Comparison of ENCODE assay signal across 8 cellular contexts in the genomic region with DNA sequence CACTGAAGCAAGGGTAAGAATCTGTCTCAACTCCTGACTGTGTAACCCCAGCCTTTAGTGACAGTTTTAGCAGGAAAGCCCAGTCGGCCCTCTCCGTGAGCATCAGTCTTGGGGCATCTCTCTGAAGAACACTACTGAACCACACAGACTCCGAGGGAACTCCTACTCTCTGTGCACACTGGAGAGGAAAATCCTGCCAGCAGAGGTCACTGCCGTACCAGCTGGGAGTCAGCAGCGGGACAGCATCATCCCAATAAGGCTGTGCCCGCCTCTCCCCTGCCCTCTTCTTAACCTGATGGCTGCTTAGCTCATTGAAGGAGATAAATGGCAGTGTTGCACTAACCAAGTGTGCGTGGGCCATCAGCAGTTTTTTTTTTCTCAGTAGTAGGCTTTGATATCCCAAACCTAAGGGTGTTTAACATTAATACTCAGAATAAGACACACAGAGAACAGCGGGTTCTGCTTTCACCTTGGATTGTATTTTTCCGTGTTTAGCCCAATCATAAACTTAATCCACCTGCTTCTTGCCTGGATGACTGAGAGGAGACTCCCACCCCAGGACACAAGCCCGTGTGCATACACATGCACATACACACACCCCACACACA. TPM values are rescaled to one million over a fixed set of nuclear protein-coding genes. Genes with fewer than 3 reads are reported as not detected.
DNase-seq lines count a peak whose midpoint lies in the region; TF ChIP-seq lines count a peak whose summit lies in the region.

No MANE protein-coding gene starts in this region.

- H3K27ac ChIP-seq in parathyroid adenoma, result no peak overlapping the region

- no peaks in the 10 kb centered on the region for H3K9me3 ChIP-seq in parathyroid adenoma (ENCODE audit: control insufficient read depth, low read length)

- H3K27me3 Mint-ChIP-seq in HFFc6 (ENCODE audit: insufficient read depth) (peaks cover 4% of the 10 kb centered on the region), type B pancreatic cell (no peaks in the 10 kb centered on the region)

- DNase-seq in GM10248 (ENCODE audit: extremely low spot score) (peak; percentile 81), HFFc6 (peak; percentile 82), NCI-H1048 (lab: John Stamatoyannopoulos, UW) (peak; percentile 58), SK-MEL-5 (ENCODE audit: low read depth, low spot score) (peak; percentile 93), activated gamma-delta T cell treated with Interleukin-2 at 50 U/mL for 16 hours (peak; percentile 87), germinal center (ENCODE audit: low spot score) (peak; percentile 82), type B pancreatic cell (ENCODE audit: extremely low spot score, unreplicated experiment) (peak; percentile 87)

- no peaks in the 10 kb centered on the region for H3K79me2 ChIP-seq in parathyroid adenoma

- POLR2A ChIA-PET in GM10248 (lab: Yijun Ruan, JAX), result no interaction called here

- peaks cover 6% of the 10 kb centered on the region; the same call in 1 of the 2 replicates for H3K36me3 Mint-ChIP-seq in HFFc6 (ENCODE audit: low read depth)
- no peaks in the 10 kb centered on the region for H3K36me3 Mint-ChIP-seq in type B pancreatic cell

- no peak overlapping the region for H2AFZ ChIP-seq in parathyroid adenoma

- H3K4me1 Mint-ChIP-seq in HFFc6 (ENCODE audit: low read depth) (peaks cover 60% of the 10 kb centered on the region), type B pancreatic cell (ENCODE audit: unreplicated experiment) (peaks cover 20% of the 10 kb centered on the region)

- H3K36me3 ChIP-seq in parathyroid adenoma (ENCODE audit: control insufficient read depth, insufficient read depth, low read length), result no peaks in the 10 kb centered on the region

- CTCF ChIA-PET in GM10248 (lab: Yijun Ruan, JAX), result interaction anchor here (0.9 to 12.5 kb wide), 42 partner anchors 8 to 820 kb away, joined by 3 to 398 read pairs (median 4); partner anchors contain the start of genes PXYLP1 and RASA2

- TF ChIP-seq CTCF in GM10248 (IDR thresholded peaks at IDR 0.05; ENCODE audit: control extremely low read depth, extremely low read depth, low read depth, missing control alignments) (peak; percentile 86), HFFc6 (IDR thresholded peaks at IDR 0.05) (peak; percentile 94), parathyroid adenoma (IDR thresholded peaks at IDR 0.05) (peak; percentile 85), type B pancreatic cell (conservative IDR thresholded peaks at IDR 0.05) (peak; percentile 92)

- no peak overlapping the region for H3K9ac ChIP-seq in parathyroid adenoma

- peak overlapping the region; percentile 19; the same call in 1 of the 2 replicates for H3K27ac Mint-ChIP-seq in HFFc6
- peak overlapping the region; percentile 46 for H3K27ac Mint-ChIP-seq in type B pancreatic cell

- H3K4me1 ChIP-seq in parathyroid adenoma, result no peaks in the 10 kb centered on the region

- in situ Hi-C loops in SK-MEL-5 (cut with HindIII; ENCODE audit: low pct_unique_long_range_greater_than_20kb, low sequenced_read_pairs), result no loop called here

- no peak overlapping the region for H3K4me3 ChIP-seq in parathyroid adenoma (ENCODE audit: low read depth, low read length)

- H3K4me2 ChIP-seq in parathyroid adenoma (ENCODE audit: low read length), result no peak overlapping the region

- H3K27me3 ChIP-seq in parathyroid adenoma (ENCODE audit: control insufficient read depth, insufficient read depth, low read length), result no peaks in the 10 kb centered on the region

- H3K9me3 Mint-ChIP-seq in HFFc6, result no peaks in the 10 kb centered on the region
- H3K9me3 Mint-ChIP-seq in type B pancreatic cell, result peaks cover 3% of the 10 kb centered on the region

- H3K4me3 Mint-ChIP-seq in HFFc6 (no peak overlapping the region), type B pancreatic cell (no peak overlapping the region)

RNA-seq across cellular contexts. Expression of gene RASA2, which starts 26.6 kb away (rescaled TPM):
- 10 to 100 TPM; 12.6 to 17.7 (median 14.5) TPM for total RNA-seq in HFFc6 (2021; fragmentation: NEBNext Ultra II Directional; extraction: Animal tissue kit (Norgen Biotek cat#: 25700))
- 9.9 and 12.1 TPM in 2 replicates for total RNA-seq in SK-MEL-5 (2014; rRNA removed; shearing (Covaris generic))
- polyA plus RNA-seq in SK-MEL-5 (2015; cell fraction: cytosol; rRNA removed), result 4.2 and 7.1 TPM in 2 replicates
- 25.0 and 27.6 TPM in 2 replicates for polyA plus RNA-seq in SK-MEL-5 (2015; cell fraction: nucleus; rRNA removed)
- 14.3 and 20.3 TPM in 2 replicates for total RNA-seq in type B pancreatic cell (ENCODE audit: low replicate concordance)
